8 cellular contexts compared by ENCODE assay signal in the genomic region with DNA sequence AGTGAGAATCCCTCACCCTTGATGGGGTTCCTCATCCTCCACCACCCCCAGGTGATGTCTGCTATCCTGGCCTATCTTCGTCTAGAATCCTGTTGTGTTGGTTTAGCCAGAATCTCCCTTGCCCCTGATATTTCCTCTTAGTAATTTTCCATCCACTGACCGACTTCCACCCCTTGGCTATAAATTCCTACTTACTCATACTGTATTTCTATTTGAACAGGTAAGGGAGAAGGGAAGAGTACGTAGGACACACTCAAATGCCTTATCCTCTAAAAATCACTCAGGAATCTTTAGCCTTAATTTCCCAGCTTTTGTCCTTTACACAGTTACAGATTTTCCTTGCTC. TPM values are rescaled to one million over a fixed set of nuclear protein-coding genes. Genes with fewer than 3 reads are reported as not detected.
DNase-seq lines count a peak whose midpoint lies in the region; ATAC-seq and TF ChIP-seq lines count a peak whose summit lies in the region.

No MANE protein-coding gene starts in this region.

- peak overlapping the region; percentile 95 to 99 (median 98) for H3K27ac Mint-ChIP-seq in naive thymus-derived CD4-positive, alpha-beta T cell

- H3K27me3 Mint-ChIP-seq in naive thymus-derived CD4-positive, alpha-beta T cell, result peaks cover under 1 to 14% (median 8%) of the 10 kb centered on the region in 5 donors

- intact Hi-C loops in naive thymus-derived CD4-positive, alpha-beta T cell (cut with micrococcal nuclease), result loop anchor here (2.0 to 10.0 kb wide), 4 partner anchors 804 to 1066 kb away; partner anchors contain the start of genes CMSS1 (in 1 of the 2), NXPE3 (in 1 of the 2), SENP7 (in 1 of the 2) and ZBTB11 (in 1 of the 2)

- H3K4me1 Mint-ChIP-seq in naive thymus-derived CD4-positive, alpha-beta T cell, result peaks cover 31 to 44% (median 41%) of the 10 kb centered on the region in 7 donors

- peak overlapping the region; percentile 85 to 98 (median 94) for H3K4me3 Mint-ChIP-seq in naive thymus-derived CD4-positive, alpha-beta T cell

- no peak for DNase-seq in AG04450 (ENCODE audit: low read depth, low spot score)
- no peak for DNase-seq in choroid plexus epithelial cell (ENCODE audit: low read depth)
- peak in 1 of 9 donors; percentile 3 for DNase-seq in naive thymus-derived CD4-positive, alpha-beta T cell
- no peak for DNase-seq in foreskin melanocyte
- no peak for DNase-seq in NCI-H446 treated with DMSO at 0.1 percent for 48 hours (lab: John Stamatoyannopoulos, UW)
- no peak for DNase-seq in AG08396 (ENCODE audit: low spot score)

- no peaks in the 10 kb centered on the region for H4K20me1 ChIP-seq in KMS-11 (ENCODE audit: insufficient read depth)

- H2AFZ ChIP-seq in KMS-11 (ENCODE audit: low read depth), result peak overlapping the region; percentile 71

- TF ChIP-seq CTCF in AG04450 (IDR thresholded peaks at IDR 0.05; ENCODE audit: low read depth, low read length), result no peak
- TF ChIP-seq CTCF in KMS-11 (conservative IDR thresholded peaks at IDR 0.05; ENCODE audit: low read depth, low read length), result no peak
- no peak for TF ChIP-seq CTCF in choroid plexus epithelial cell (conservative IDR thresholded peaks at IDR 0.05; ENCODE audit: low read depth, low read length)

- H3K4me2 ChIP-seq in KMS-11, result peak overlapping the region; percentile 62

- CTCF ChIA-PET in AG04450 (lab: Charles Lee), result interaction anchor here (1.4 to 3.6 kb wide), 2 partner anchors 88 to 246 kb away, joined by 3 to 28 read pairs; no protein-coding TSS in a partner anchor
- CTCF ChIA-PET in naive thymus-derived CD4-positive, alpha-beta T cell (lab: Charles Lee), result interaction anchor here (0.6 kb wide), 1 partner anchor 1384 kb away, joined by 3 read pairs; no protein-coding TSS in a partner anchor

- H3K27me3 ChIP-seq in AG04450 (ENCODE audit: control insufficient read depth, insufficient read depth, low read length) (no peaks in the 10 kb centered on the region), KMS-11 (ENCODE audit: insufficient read depth, low read depth) (no peaks in the 10 kb centered on the region)
- H3K27me3 ChIP-seq in naive thymus-derived CD4-positive, alpha-beta T cell (ENCODE audit: control insufficient read depth in 2 of 2, insufficient read depth in 2 of 2, low read length in 2 of 2), result no peaks in the 10 kb centered on the region

- H3K27ac ChIP-seq in AG04450 (ENCODE audit: low read depth, low read length) (peak overlapping the region; percentile 92), KMS-11 (peak overlapping the region; percentile 92; the same call in 1 of the 2 replicates)
- H3K27ac ChIP-seq in naive thymus-derived CD4-positive, alpha-beta T cell (ENCODE audit: low read depth, low read length), result peak overlapping the region; percentile 90

- peaks cover 37% of the 10 kb centered on the region for H3K79me2 ChIP-seq in KMS-11 (ENCODE audit: insufficient read depth, low read depth)

- no peaks in the 10 kb centered on the region; the same call in 1 of the 2 replicates for H3K9me3 ChIP-seq in AG04450 (ENCODE audit: control insufficient read depth, insufficient read depth, low read length)
- H3K9me3 ChIP-seq in naive thymus-derived CD4-positive, alpha-beta T cell (ENCODE audit: control insufficient read depth in 2 of 3, low read length in 3 of 3), result no peaks in the 10 kb centered on the region

- POLR2A ChIA-PET in AG04450 (lab: Yijun Ruan, JAX), result interaction anchor here (0.7 to 0.9 kb wide), 3 partner anchors 65 to 78 kb away, joined by 3 read pairs; no protein-coding TSS in a partner anchor
- POLR2A ChIA-PET in naive thymus-derived CD4-positive, alpha-beta T cell (lab: Charles Lee), result interaction anchor here (0.5 to 1.4 kb wide), 5 partner anchors 27 to 1140 kb away, joined by 3 to 4 read pairs (median 3); partner anchors contain the start of genes LNP1, TBC1D23 and TOMM70

- H3K4me1 ChIP-seq in KMS-11 (ENCODE audit: low read depth, poor library complexity, severe bottlenecking), result peaks cover 27% of the 10 kb centered on the region
- peaks cover 19 to 21% of the 10 kb centered on the region in 2 donors for H3K4me1 ChIP-seq in naive thymus-derived CD4-positive, alpha-beta T cell (ENCODE audit: control insufficient read depth in 2 of 2, insufficient read depth in 2 of 2, low read length in 2 of 2)

- no peak for ATAC-seq in naive thymus-derived CD4-positive, alpha-beta T cell
- no peak for ATAC-seq in GM19035 (IDR thresholded peaks at IDR 0.05; ENCODE audit: unreplicated experiment)

- H3K36me3 ChIP-seq in KMS-11 (ENCODE audit: insufficient read depth), result no peaks in the 10 kb centered on the region
- H3K36me3 ChIP-seq in naive thymus-derived CD4-positive, alpha-beta T cell (ENCODE audit: control insufficient read depth in 2 of 3, insufficient read depth in 3 of 3, low read length in 3 of 3), result no peaks in the 10 kb centered on the region

- H3K9me3 Mint-ChIP-seq in naive thymus-derived CD4-positive, alpha-beta T cell, result peaks cover 0 to 7% (median 2%) of the 10 kb centered on the region in 11 donors

- peaks cover 0 to 27% (median 11%) of the 10 kb centered on the region in 5 donors for H3K36me3 Mint-ChIP-seq in naive thymus-derived CD4-positive, alpha-beta T cell

- H3K9ac ChIP-seq in KMS-11, result 0 out of 2 replicates have a peak overlapping the region, but pooled peaks have one; percentile 92

- peak overlapping the region; percentile 48 for H3K4me3 ChIP-seq in AG04450 (ENCODE audit: low read depth, low read length)
- no peak overlapping the region for H3K4me3 ChIP-seq in KMS-11 (IDR thresholded peaks at IDR 0.05; ENCODE audit: insufficient read depth, low read depth, low read length)
- peak overlapping the region; percentile 52 for H3K4me3 ChIP-seq in choroid plexus epithelial cell (ENCODE audit: low read depth, low read length)
- H3K4me3 ChIP-seq in naive thymus-derived CD4-positive, alpha-beta T cell (ENCODE audit: low read length), result peak overlapping the region; percentile 68

RNA-seq across cellular contexts. Expression of gene TFG, which starts 0.7 kb away (rescaled TPM):
- 96.4 and 99.8 TPM in 2 replicates for polyA plus RNA-seq in AG04450 (2011; rRNA removed)
- 60.2 and 71.2 TPM in 2 replicates for polyA minus RNA-seq in AG04450 (2011; rRNA and poly(A)+ RNA removed)
- total RNA-seq in naive thymus-derived CD4-positive, alpha-beta T cell, result 10 to 100 TPM; 40.8 to 72.2 (median 45.6) TPM
- polyA plus RNA-seq in naive thymus-derived CD4-positive, alpha-beta T cell, result 10 to 100 TPM; 41.6 to 53.8 TPM
